Comparison of ENCODE assay signal across 8 cellular contexts in the genomic region with DNA sequence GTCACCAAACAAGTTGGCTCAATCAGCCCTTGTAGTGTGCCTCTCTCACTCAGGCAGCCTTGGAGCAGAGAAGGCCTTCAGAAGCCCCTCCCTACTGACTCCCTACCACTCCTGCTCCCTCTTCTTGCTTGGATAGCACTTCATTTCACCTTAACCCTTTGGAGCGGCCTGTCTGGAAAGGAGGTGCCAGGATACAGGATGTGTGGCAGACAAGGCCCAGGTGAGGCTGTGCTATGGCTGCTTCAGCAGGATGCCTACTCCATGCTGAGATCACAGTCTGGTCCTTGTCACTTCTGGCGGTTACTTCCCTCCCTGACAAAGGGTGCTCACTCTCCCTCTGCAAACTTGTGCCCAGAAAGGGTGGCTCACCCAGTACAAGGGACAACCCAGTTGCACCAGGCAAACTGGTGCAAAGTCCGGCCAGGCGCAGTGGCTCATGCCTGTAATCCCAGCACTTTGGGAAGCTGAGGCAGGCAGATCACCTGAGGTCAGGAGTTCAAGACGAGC. TPM values are rescaled to one million over a fixed set of nuclear protein-coding genes. Genes with fewer than 3 reads are reported as not detected.
DNase-seq lines count a peak whose midpoint lies in the region; ATAC-seq, FAIRE-seq and TF ChIP-seq lines count a peak whose summit lies in the region.

No MANE protein-coding gene starts in this region.

- H3K9me3 ChIP-seq in CD8-positive, alpha-beta T cell (ENCODE audit: low read length) = no peaks in the 10 kb centered on the region
- no peaks in the 10 kb centered on the region for H3K9me3 ChIP-seq in OCI-LY1 (ENCODE audit: low read length)
- H3K9me3 ChIP-seq in endothelial cell of umbilical vein (replicated peaks; ENCODE audit: control insufficient read depth, insufficient read depth, low read length) = no peaks in the 10 kb centered on the region
- no peaks in the 10 kb centered on the region for H3K9me3 ChIP-seq in osteoblast (ENCODE audit: low read depth, low read length)

- H3K4me2 ChIP-seq in OCI-LY1 (ENCODE audit: low read length) (peak overlapping the region; percentile 95), endothelial cell of umbilical vein (ENCODE audit: insufficient read depth, low read length) (no peak overlapping the region), osteoblast (ENCODE audit: insufficient read depth, low read length) (peak overlapping the region; percentile 80)

- H3K27me3 Mint-ChIP-seq in CD8-positive, alpha-beta T cell (ENCODE audit: low read depth) = no peaks in the 10 kb centered on the region

- no peak for FAIRE-seq in endothelial cell of umbilical vein (lab: Jason Lieb, UNC)

- H2AFZ ChIP-seq in OCI-LY1 (ENCODE audit: low read length) (no peak overlapping the region), endothelial cell of umbilical vein (ENCODE audit: low read depth, low read length) (no peak overlapping the region), osteoblast (ENCODE audit: low read length) (no peak overlapping the region)

- no peaks in the 10 kb centered on the region for H3K9me1 ChIP-seq in endothelial cell of umbilical vein (replicated peaks; ENCODE audit: control insufficient read depth, extremely low read depth, insufficient read depth, low read length)

- peaks cover 16% of the 10 kb centered on the region for H3K36me3 Mint-ChIP-seq in CD8-positive, alpha-beta T cell

- no peaks in the 10 kb centered on the region for H3K36me3 ChIP-seq in CD8-positive, alpha-beta T cell (ENCODE audit: insufficient read depth, low read length)
- no peaks in the 10 kb centered on the region for H3K36me3 ChIP-seq in OCI-LY1 (ENCODE audit: insufficient read depth, low read length)
- no peaks in the 10 kb centered on the region for H3K36me3 ChIP-seq in endothelial cell of umbilical vein (ENCODE audit: control insufficient read depth in 2 of 2, extremely low read depth in 1 of 2, insufficient read depth in 2 of 2, low read length in 2 of 2)
- H3K36me3 ChIP-seq in osteoblast (ENCODE audit: insufficient read depth, low read length) = no peaks in the 10 kb centered on the region

- dilution Hi-C loops in endothelial cell of umbilical vein (cut with MboI; ENCODE audit: extremely low pct_ligation_motif_present, low sequenced_read_pairs) = no loop called here

- no peaks in the 10 kb centered on the region for H3F3A ChIP-seq in OCI-LY1 (ENCODE audit: insufficient read depth, low read length)

- TF ChIP-seq POLR2A in endothelial cell of umbilical vein (IDR thresholded peaks at IDR 0.05; ENCODE audit: low read depth, low read length) = no peak

- H3K9ac ChIP-seq in OCI-LY1 (ENCODE audit: low read length) (peak overlapping the region; percentile 78; the same call in 1 of the 2 replicates), endothelial cell of umbilical vein (replicated peaks; ENCODE audit: extremely low read depth, insufficient read depth, low read length) (no peak overlapping the region)

- no peaks in the 10 kb centered on the region for H3K27me3 ChIP-seq in CD8-positive, alpha-beta T cell (ENCODE audit: insufficient read depth, low read length)
- H3K27me3 ChIP-seq in OCI-LY1 (ENCODE audit: insufficient read depth, low read length) (no peaks in the 10 kb centered on the region), endothelial cell of umbilical vein (ENCODE audit: control insufficient read depth in 2 of 2, insufficient read depth in 2 of 2, low read length in 2 of 2) (no peaks in the 10 kb centered on the region), osteoblast (ENCODE audit: insufficient read depth, low read length) (no peaks in the 10 kb centered on the region)

- no peaks in the 10 kb centered on the region for H3K79me2 ChIP-seq in OCI-LY1 (ENCODE audit: insufficient read depth, low read length)
- H3K79me2 ChIP-seq in endothelial cell of umbilical vein (ENCODE audit: control insufficient read depth, insufficient read depth, low read length) = peaks cover 6% of the 10 kb centered on the region
- peaks cover 20% of the 10 kb centered on the region for H3K79me2 ChIP-seq in osteoblast (ENCODE audit: insufficient read depth, low read length)

- no peak for ATAC-seq in CD8-positive, alpha-beta T cell
- ATAC-seq in HG03097 (IDR thresholded peaks at IDR 0.05; ENCODE audit: low FRiP score, unreplicated experiment) (no peak), HG03039 (IDR thresholded peaks at IDR 0.05; ENCODE audit: unreplicated experiment) (no peak), GM19395 (IDR thresholded peaks at IDR 0.05; ENCODE audit: unreplicated experiment) (no peak)

- H3K27ac Mint-ChIP-seq in CD8-positive, alpha-beta T cell = no peak overlapping the region

- intact Hi-C loops in CD8-positive, alpha-beta T cell (cut with DNase I, micrococcal nuclease) = loop anchor here (1.0 to 5.0 kb wide), 7 partner anchors 12 to 1574 kb away; a partner anchor contains a TSS
- intact Hi-C loops in endothelial cell of umbilical vein (cut with micrococcal nuclease) = loop anchor here (1.0 kb wide), 1 partner anchor 11 kb away; no protein-coding TSS in a partner anchor

- POLR2A ChIA-PET in CD8-positive, alpha-beta T cell (lab: Charles Lee) = interaction anchor here (4.5 kb wide), 1 partner anchor 12 kb away, joined by 30 read pairs; a partner anchor contains a TSS
- POLR2A ChIA-PET in endothelial cell of umbilical vein (lab: Charles Lee) = no interaction called here

- H4K20me1 ChIP-seq in OCI-LY1 (ENCODE audit: insufficient read depth, low read length) (no peaks in the 10 kb centered on the region), endothelial cell of umbilical vein (replicated peaks; ENCODE audit: control insufficient read depth, extremely low read depth, insufficient read depth, low read length) (no peaks in the 10 kb centered on the region), osteoblast (ENCODE audit: insufficient read depth, low read length) (no peaks in the 10 kb centered on the region)

- H3K4me1 ChIP-seq in CD8-positive, alpha-beta T cell (ENCODE audit: insufficient read depth, low read length) = peaks cover 12% of the 10 kb centered on the region
- H3K4me1 ChIP-seq in OCI-LY1 (ENCODE audit: insufficient read depth, low read length, severe bottlenecking) (peaks cover 30% of the 10 kb centered on the region), endothelial cell of umbilical vein (ENCODE audit: control insufficient read depth, extremely low read depth, insufficient read depth, low read length) (peaks cover 5% of the 10 kb centered on the region), osteoblast (ENCODE audit: insufficient read depth, low read length) (peaks cover 26% of the 10 kb centered on the region)

- H3K4me3 Mint-ChIP-seq in CD8-positive, alpha-beta T cell = peak overlapping the region; percentile 82

- no peaks in the 10 kb centered on the region for H3K9me2 ChIP-seq in OCI-LY1 (ENCODE audit: low read depth, low read length)

- H3K9me3 Mint-ChIP-seq in CD8-positive, alpha-beta T cell = no peaks in the 10 kb centered on the region

- CTCF ChIA-PET in CD8-positive, alpha-beta T cell (lab: Charles Lee) = interaction anchor here (1.2 to 2.5 kb wide), 2 partner anchors 10 to 12 kb away, joined by 3 to 11 read pairs; a partner anchor contains a TSS
- CTCF ChIA-PET in endothelial cell of umbilical vein (lab: Charles Lee) = interaction anchor here (1.5 to 1.8 kb wide), 3 partner anchors 11 to 389 kb away, joined by 5 to 16 read pairs (median 8); a partner anchor contains a TSS

- BruUV-seq in endothelial cell of umbilical vein (replicated peaks; lab: Mats Ljungman, UMichigan) = TSS peak; percentile 36

- DNase-seq in CD8-positive, alpha-beta T cell = no peak
- DNase-seq in endothelial cell of umbilical vein (ENCODE audit: low read depth, low spot score) = no peak
- DNase-seq in osteoblast (ENCODE audit: insufficient read length, low spot score, missing footprints) = no peak
- DNase-seq in anterior cingulate cortex (lab: John Stamatoyannopoulos, UW) = no peak

- no peak overlapping the region for H3K27ac ChIP-seq in CD8-positive, alpha-beta T cell (ENCODE audit: low read depth, low read length)
- H3K27ac ChIP-seq in OCI-LY1 (ENCODE audit: low read depth, low read length, poor library complexity, severe bottlenecking) = peak overlapping the region; percentile 50
- H3K27ac ChIP-seq in endothelial cell of umbilical vein (ENCODE audit: insufficient read depth, low read depth, low read length) = no peak overlapping the region
- no peak overlapping the region for H3K27ac ChIP-seq in osteoblast (ENCODE audit: low read depth, low read length)

- no peak for TF ChIP-seq CTCF in CD8-positive, alpha-beta T cell (IDR thresholded peaks at IDR 0.05)
- TF ChIP-seq CTCF in OCI-LY1 (IDR thresholded peaks at IDR 0.05; ENCODE audit: low read length) (no peak), endothelial cell of umbilical vein (IDR thresholded peaks at IDR 0.05; ENCODE audit: extremely low read depth in 1 of 2, insufficient read depth in 1 of 2, low read depth in 1 of 2, low read length in 2 of 2) (no peak), osteoblast (IDR thresholded peaks at IDR 0.05; ENCODE audit: extremely low read depth, low read depth, low read length) (no peak)

- peaks cover 34% of the 10 kb centered on the region for H3K4me1 Mint-ChIP-seq in CD8-positive, alpha-beta T cell (ENCODE audit: low read depth)

- H3K4me3 ChIP-seq in CD8-positive, alpha-beta T cell (ENCODE audit: low read depth, low read length) = no peak overlapping the region
- H3K4me3 ChIP-seq in OCI-LY1 (ENCODE audit: low read depth, low read length, poor library complexity, severe bottlenecking) (peak overlapping the region; percentile 83), endothelial cell of umbilical vein (replicated peaks in 1 of 3; ENCODE audit: insufficient read depth in 1 of 3, low read depth in 1 of 3, low read length in 3 of 3) (no peak overlapping the region), osteoblast (ENCODE audit: insufficient read depth, low read length) (peak overlapping the region; percentile 97)

RNA-seq across cellular contexts. Expression of a gene that starts 1.0 kb away (rescaled TPM):
- 1 to 10 TPM; 1.2 TPM for total RNA-seq in CD8-positive, alpha-beta T cell
- 17.0 and 17.5 TPM in 2 replicates for total RNA-seq in endothelial cell of umbilical vein
- 31.1 and 37.0 TPM in 2 replicates for polyA plus RNA-seq in endothelial cell of umbilical vein
- polyA plus RNA-seq in endothelial cell of umbilical vein (2011; cell fraction: cytosol; rRNA removed) = 18.3 and 19.1 TPM in 2 replicates
- 13.0 and 14.3 TPM in 2 replicates for polyA plus RNA-seq in endothelial cell of umbilical vein (2011; cell fraction: nucleus; rRNA removed)
- 12.0 and 14.7 TPM in 2 replicates for polyA plus RNA-seq in endothelial cell of umbilical vein (2012)
- polyA minus RNA-seq in endothelial cell of umbilical vein = 10.9 and 15.3 TPM in 2 replicates
- 9.7 TPM for polyA minus RNA-seq in endothelial cell of umbilical vein (2011; cell fraction: cytosol; rRNA and poly(A)+ RNA removed)
- polyA minus RNA-seq in endothelial cell of umbilical vein (2011; cell fraction: nucleus; rRNA and poly(A)+ RNA removed) = 4.1 and 4.8 TPM in 2 replicates
- 13.0 and 14.1 TPM in 2 replicates for total RNA-seq in osteoblast

RNA-seq across cellular contexts. Expression of a gene that starts 11.4 kb away (rescaled TPM):
- total RNA-seq in CD8-positive, alpha-beta T cell = 10 to 100 TPM; 92.1 to 95.0 TPM
- total RNA-seq in endothelial cell of umbilical vein = 94.5 and 96.0 TPM in 2 replicates
- polyA plus RNA-seq in endothelial cell of umbilical vein = 24.6 and 30.4 TPM in 2 replicates
- polyA plus RNA-seq in endothelial cell of umbilical vein (2011; cell fraction: cytosol; rRNA removed) = 28.6 and 40.1 TPM in 2 replicates
- polyA plus RNA-seq in endothelial cell of umbilical vein (2011; cell fraction: nucleus; rRNA removed) = 234 and 297 TPM in 2 replicates
- polyA plus RNA-seq in endothelial cell of umbilical vein (2012) = 46.8 and 52.9 TPM in 2 replicates
- polyA minus RNA-seq in endothelial cell of umbilical vein = 42.3 and 48.9 TPM in 2 replicates
- polyA minus RNA-seq in endothelial cell of umbilical vein (2011; cell fraction: cytosol; rRNA and poly(A)+ RNA removed) = 14.5 TPM
- 75.8 and 91.7 TPM in 2 replicates for polyA minus RNA-seq in endothelial cell of umbilical vein (2011; cell fraction: nucleus; rRNA and poly(A)+ RNA removed)
- total RNA-seq in osteoblast = 50.7 and 55.1 TPM in 2 replicates

RNA-seq across cellular contexts. Expression of a gene that starts 24.9 kb away (rescaled TPM):
- total RNA-seq in CD8-positive, alpha-beta T cell = under 1 TPM; 0.22 to 0.58 TPM
- total RNA-seq in endothelial cell of umbilical vein (0.93 and 1.5 TPM in 2 replicates), osteoblast (0.72 and 1.8 TPM in 2 replicates)
- 2.4 and 3.6 TPM in 2 replicates for polyA plus RNA-seq in endothelial cell of umbilical vein
- 0.73 and 1.2 TPM in 2 replicates for polyA plus RNA-seq in endothelial cell of umbilical vein (2011; cell fraction: cytosol; rRNA removed)
- polyA plus RNA-seq in endothelial cell of umbilical vein (2011; cell fraction: nucleus; rRNA removed) = 6.8 and 8.6 TPM in 2 replicates
- 0.59 and 1.2 TPM in 2 replicates for polyA plus RNA-seq in endothelial cell of umbilical vein (2012)
- polyA minus RNA-seq in endothelial cell of umbilical vein = 2.8 and 5.0 TPM in 2 replicates
- 33.5 TPM for polyA minus RNA-seq in endothelial cell of umbilical vein (2011; cell fraction: cytosol; rRNA and poly(A)+ RNA removed)
- 2.1 and 2.6 TPM in 2 replicates for polyA minus RNA-seq in endothelial cell of umbilical vein (2011; cell fraction: nucleus; rRNA and poly(A)+ RNA removed)

RNA-seq across cellular contexts. Expression of a gene that starts 58.9 kb away (rescaled TPM):
- not detected for total RNA-seq in CD8-positive, alpha-beta T cell
- total RNA-seq in endothelial cell of umbilical vein = not detected in 2 replicates
- polyA plus RNA-seq in endothelial cell of umbilical vein = not detected in 2 replicates
- not detected in 2 replicates for polyA plus RNA-seq in endothelial cell of umbilical vein (2011; cell fraction: cytosol; rRNA removed)
- not detected in 2 replicates for polyA plus RNA-seq in endothelial cell of umbilical vein (2011; cell fraction: nucleus; rRNA removed)
- not detected in 2 replicates for polyA plus RNA-seq in endothelial cell of umbilical vein (2012)
- polyA minus RNA-seq in endothelial cell of umbilical vein = not detected in 2 replicates
- not detected for polyA minus RNA-seq in endothelial cell of umbilical vein (2011; cell fraction: cytosol; rRNA and poly(A)+ RNA removed)
- not detected in 2 replicates for polyA minus RNA-seq in endothelial cell of umbilical vein (2011; cell fraction: nucleus; rRNA and poly(A)+ RNA removed)
- not detected in 2 replicates for total RNA-seq in osteoblast

Comparison
In these comparisons a context has a peak if more than half of its experiments do, and no peak if none do; other contexts are left out.
1. H3K4me3 ChIP-seq: peak in OCI-LY1 (single experiment) and osteoblast (single experiment); none in CD8-positive, alpha-beta T cell (single experiment) and endothelial cell of umbilical vein (0 of 3).